1 cellular context compared by ENCODE assay signal in genomic region chr5:169335806-169336205, GRCh38.
A peak's percentile ranks its signal among the peaks of the same experiment; 100 is the strongest.
TF ChIP-seq lines count a peak whose summit lies in the region.

No MANE protein-coding gene starts in this region.

TF ChIP-seq in K562, 482 proteins besides CTCF, POLR2A, EP300 and RAD21 (continued from another document):
- TF ChIP-seq MAFG (tag; conservative IDR thresholded peaks at IDR 0.05): peak; percentile 39
- TF ChIP-seq FOXP4 (CRISPR knock-in tag; IDR thresholded peaks at IDR 0.05; ENCODE audit: borderline replicate concordance): no peak
- TF ChIP-seq CREB3 (tag; conservative IDR thresholded peaks at IDR 0.05; ENCODE audit: low read depth): no peak
- TF ChIP-seq SIN3B (IDR thresholded peaks at IDR 0.05; ENCODE audit: low read depth): no peak
- TF ChIP-seq FOSL1 (tag; conservative IDR thresholded peaks at IDR 0.05): no peak
- TF ChIP-seq RB1 (IDR thresholded peaks at IDR 0.05; ENCODE audit: low read depth): no peak
